8 cellular contexts compared by ENCODE assay signal in the genomic region with DNA sequence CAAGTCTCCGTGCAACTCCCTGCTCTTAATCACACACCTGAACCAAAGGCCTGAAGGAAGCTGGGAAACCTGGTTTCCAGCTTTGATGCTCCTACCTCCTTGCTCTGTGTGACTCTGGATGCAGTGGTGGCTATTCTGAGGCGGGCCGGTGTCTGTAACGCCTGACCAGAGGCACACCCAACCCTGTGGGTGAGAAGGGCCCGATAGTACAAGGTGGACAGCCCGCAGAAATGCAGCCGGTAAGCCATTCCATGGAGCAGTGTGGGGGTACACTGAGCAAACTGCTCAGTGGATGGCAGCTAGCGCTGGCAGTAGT. TPM values are rescaled to one million over a fixed set of nuclear protein-coding genes. Genes with fewer than 3 reads are reported as not detected.
DNase-seq lines count a peak whose midpoint lies in the region; ATAC-seq and TF ChIP-seq lines count a peak whose summit lies in the region.

No MANE protein-coding gene starts in this region.

- H3K9me3 Mint-ChIP-seq in activated CD4-positive, alpha-beta T cell treated with anti-CD3 and anti-CD28 coated beads, Interleukin-2, amount 10 ng/mL, durations not matched to agents 7 days and 5 days, result no peaks in the 10 kb centered on the region

- H3K27ac Mint-ChIP-seq in activated CD4-positive, alpha-beta T cell treated with anti-CD3 and anti-CD28 coated beads, Interleukin-2, amount 10 ng/mL, durations not matched to agents 7 days and 5 days, result no peak overlapping the region

- H3K4me3 Mint-ChIP-seq in activated CD4-positive, alpha-beta T cell treated with anti-CD3 and anti-CD28 coated beads, Interleukin-2, amount 10 ng/mL, durations not matched to agents 7 days and 5 days, result peak overlapping the region; percentile 41

- peaks cover 30% of the 10 kb centered on the region for H3K4me1 Mint-ChIP-seq in activated CD4-positive, alpha-beta T cell treated with anti-CD3 and anti-CD28 coated beads, Interleukin-2, amount 10 ng/mL, durations not matched to agents 7 days and 5 days

- WGBS in lung, 2 donors, result 78 to 92% methylated on average over 8 of the region's 8 CpGs

- ATAC-seq in lung (ENCODE audit: insufficient read depth, low FRiP score) (no peak), thoracic aorta (ENCODE audit: insufficient number of reproducible peaks, low FRiP score, low read depth) (no peak)

- peaks cover 4% of the 10 kb centered on the region for H3K27me3 Mint-ChIP-seq in activated CD4-positive, alpha-beta T cell treated with anti-CD3 and anti-CD28 coated beads, Interleukin-2, amount 10 ng/mL, durations not matched to agents 7 days and 5 days

- intact Hi-C loops in ascending aorta (cut with DNase I), result loop anchor here (1.0 kb wide), 1 partner anchor 11 kb away; no protein-coding TSS in a partner anchor

- no peaks in the 10 kb centered on the region for H3K36me3 Mint-ChIP-seq in activated CD4-positive, alpha-beta T cell treated with anti-CD3 and anti-CD28 coated beads, Interleukin-2, amount 10 ng/mL, durations not matched to agents 7 days and 5 days (ENCODE audit: low read depth)

- no peaks in the 10 kb centered on the region for H3K36me3 ChIP-seq in ascending aorta
- no peaks in the 10 kb centered on the region for H3K36me3 ChIP-seq in lung (ENCODE audit: control insufficient read depth in 2 of 2, insufficient read depth in 2 of 2, low read length in 2 of 2)
- no peaks in the 10 kb centered on the region for H3K36me3 ChIP-seq in thoracic aorta

- H3K27ac ChIP-seq in ascending aorta (peak overlapping the region; percentile 94 to 96), lung (ENCODE audit: low read depth in 1 of 2, low read length in 1 of 2) (peak overlapping the region; percentile 6 to 29), thoracic aorta (peak overlapping the region; percentile 77 to 97)

- H3K4me1 ChIP-seq in ascending aorta (peaks cover 68 to 97% of the 10 kb centered on the region in 2 donors), lung (ENCODE audit: control insufficient read depth in 2 of 2, insufficient read depth in 2 of 2, low read length in 2 of 2) (peaks cover 34 to 51% of the 10 kb centered on the region in 2 donors), thoracic aorta (ENCODE audit: control insufficient read depth in 1 of 2, low read depth in 2 of 2) (peaks cover 81 to 97% of the 10 kb centered on the region in 2 donors)

- CTCF ChIA-PET in activated CD4-positive, alpha-beta T cell treated with anti-CD3 and anti-CD28 coated beads, Interleukin-2, amount 10 ng/mL, durations not matched to agents 7 days and 5 days (lab: Charles Lee), result interaction anchor here (0.6 to 8.4 kb wide), 16 partner anchors 13 to 273 kb away, joined by 3 to 112 read pairs (median 4); a partner anchor contains a TSS

- H3K9me3 ChIP-seq in ascending aorta (no peaks in the 10 kb centered on the region), lung (ENCODE audit: control insufficient read depth in 2 of 2, insufficient read depth in 1 of 2, low read length in 1 of 2) (no peaks in the 10 kb centered on the region), thoracic aorta (no peaks in the 10 kb centered on the region)

- no peak for DNase-seq in activated CD4-positive, alpha-beta T cell treated with anti-CD3 and anti-CD28 coated beads, Interleukin-2, amount 10 ng/mL, durations not matched to agents 7 days and 5 days
- DNase-seq in activated CD4-positive, alpha-beta T cell treated with anti-CD3 and anti-CD28 coated beads for 48 hours, result no peak
- DNase-seq in ascending aorta (ENCODE audit: low spot score in 2 of 2) (no peak), lung (ENCODE audit: low spot score) (no peak), thoracic aorta (ENCODE audit: low spot score) (no peak), 8988T (no peak), NK-92 (lab: John Stamatoyannopoulos, UW; ENCODE audit: unreplicated experiment) (no peak)
- no peak for DNase-seq in stimulated activated CD4-positive, alpha-beta T cell treated with anti-CD3 and anti-CD28 coated beads, Interleukin-4, amount 100 ng/mL, for 1 hour

- TF ChIP-seq CTCF in ascending aorta (IDR thresholded peaks at IDR 0.05) (no peak), lung (IDR thresholded peaks at IDR 0.05; ENCODE audit: control extremely low read depth, extremely low read depth) (no peak), thoracic aorta (IDR thresholded peaks at IDR 0.05) (no peak)

- POLR2A ChIA-PET in activated CD4-positive, alpha-beta T cell treated with anti-CD3 and anti-CD28 coated beads, Interleukin-2, amount 10 ng/mL, durations not matched to agents 7 days and 5 days (lab: Charles Lee), result interaction anchor here (0.6 kb wide), 1 partner anchor 42 kb away, joined by 4 read pairs; no protein-coding TSS in a partner anchor

- H3K4me3 ChIP-seq in ascending aorta (peak overlapping the region in 1 of 2 donors; percentile 44), lung (no peak overlapping the region), thoracic aorta (peak overlapping the region; percentile 70)

- H3K27me3 ChIP-seq in ascending aorta (no peaks in the 10 kb centered on the region), lung (ENCODE audit: control insufficient read depth, insufficient read depth) (no peaks in the 10 kb centered on the region), thoracic aorta (replicated peaks; ENCODE audit: insufficient read depth) (no peaks in the 10 kb centered on the region)

RNA-seq across cellular contexts. Expression of a gene that starts 36.1 kb away (rescaled TPM):
- 10 to 100 TPM; 15.3 to 19.3 TPM for total RNA-seq in activated CD4-positive, alpha-beta T cell treated with anti-CD3 and anti-CD28 coated beads, Interleukin-2, amount 10 ng/mL, durations not matched to agents 7 days and 5 days
- 205 TPM for total RNA-seq in ascending aorta
- 10 to 100 TPM; 31.8 to 37.9 TPM for total RNA-seq in lung
- polyA plus RNA-seq in lung, result 10 to 100 TPM; 10.3 to 11.8 TPM
- 10 to 100 TPM; 38.3 to 55.4 TPM for total RNA-seq in thoracic aorta

Comparison
In these comparisons a context has a peak if more than half of its experiments do, and no peak if none do; other contexts are left out.
1. H3K27ac ChIP-seq: peak in every context shown above with its lines; median percentile 95 in ascending aorta; 87 in thoracic aorta; 18 in lung.